Comparison of ENCODE assay signal across 1 cellular context in the genomic region with DNA sequence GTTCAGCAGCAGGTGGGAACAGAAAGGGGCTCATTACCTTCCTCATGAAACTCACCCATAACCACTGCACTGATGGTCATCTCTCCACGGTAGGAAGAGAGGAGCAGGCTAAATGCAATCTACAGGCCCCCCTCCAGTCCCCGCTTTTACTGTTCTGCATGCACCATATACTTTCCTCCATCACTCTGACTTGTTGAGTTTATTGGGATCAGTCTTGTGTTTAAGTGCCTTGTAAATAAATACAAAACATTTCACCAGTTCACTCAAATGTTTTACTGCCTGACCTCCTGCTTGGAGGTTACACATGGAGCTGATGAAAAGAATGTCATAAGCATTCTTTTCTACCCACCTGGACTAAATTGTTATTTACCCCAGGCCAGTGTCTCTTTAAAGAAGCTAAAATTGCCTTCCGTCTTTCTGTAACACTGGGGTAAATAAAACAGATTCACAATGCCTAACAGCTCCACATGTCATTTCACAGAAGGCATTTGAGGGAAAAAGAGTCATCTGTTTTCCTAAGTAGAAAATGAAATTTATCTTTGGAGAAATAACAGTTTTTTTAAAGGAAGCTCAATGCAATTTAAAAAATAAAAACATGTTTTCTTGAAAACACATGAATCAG.
TF ChIP-seq lines count a peak whose summit lies in the region.

No MANE protein-coding gene starts in this region.

TF ChIP-seq in IMR-90, 13 proteins besides CTCF, POLR2A, EP300 and RAD21 (continued from another document):
- TF ChIP-seq FOS (IDR thresholded peaks at IDR 0.05; ENCODE audit: low read depth, low read length) (no peak), CHD1 (IDR thresholded peaks at IDR 0.05; ENCODE audit: low read depth, low read length) (no peak), BHLHE40 (IDR thresholded peaks at IDR 0.05; ENCODE audit: low read depth, low read length) (no peak), NFE2L2 (IDR thresholded peaks at IDR 0.05; ENCODE audit: low read depth, low read length) (no peak), SMC3 (IDR thresholded peaks at IDR 0.05; ENCODE audit: low read depth, low read length) (no peak), ELK1 (IDR thresholded peaks at IDR 0.05; ENCODE audit: borderline replicate concordance, low read depth, low read length) (no peak), MAFK (IDR thresholded peaks at IDR 0.05; ENCODE audit: low read depth, low read length) (no peak)
- TF ChIP-seq, protein P1, sequence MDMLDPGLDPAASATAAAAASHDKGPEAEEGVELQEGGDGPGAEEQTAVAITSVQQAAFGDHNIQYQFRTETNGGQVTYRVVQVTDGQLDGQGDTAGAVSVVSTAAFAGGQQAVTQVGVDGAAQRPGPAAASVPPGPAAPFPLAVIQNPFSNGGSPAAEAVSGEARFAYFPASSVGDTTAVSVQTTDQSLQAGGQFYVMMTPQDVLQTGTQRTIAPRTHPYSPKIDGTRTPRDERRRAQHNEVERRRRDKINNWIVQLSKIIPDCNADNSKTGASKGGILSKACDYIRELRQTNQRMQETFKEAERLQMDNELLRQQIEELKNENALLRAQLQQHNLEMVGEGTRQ (IDR thresholded peaks at IDR 0.05; ENCODE audit: low read depth, low read length): no peak
